In genomic region chr1:115559987-115560386, GRCh38 we compare ENCODE assay signal across 17 cellular contexts.
A peak's percentile ranks its signal among the peaks of the same experiment; 100 is the strongest.
DNase-seq lines count a peak whose midpoint lies in the region.
"Had no signal": no experiment of that assay in that cellular context is flagged by ENCODE, and none has a peak within 500 bp of the region (broad histone marks: within the 10 kb centered on the region; RNA-seq: fewer than 3 reads in every experiment).

No MANE protein-coding gene starts in this region.

- H4K5ac ChIP-seq in mesendoderm (ENCODE audit: low read length) = no peak overlapping the region

- H3K36me3 ChIP-seq in SJCRH30 (no peaks in the 10 kb centered on the region), mesendoderm (ENCODE audit: control insufficient read depth, insufficient read depth, low read length) (no peaks in the 10 kb centered on the region)
- H3K36me3 ChIP-seq: BLaER1 had no signal

- no peak overlapping the region for H2BK15ac ChIP-seq in mesendoderm (replicated peaks; ENCODE audit: low read depth)

- peaks cover 15% of the 10 kb centered on the region for H3K27me3 Mint-ChIP-seq in activated T-helper 1 cell treated with anti-CD3 and anti-CD28 coated beads, Interleukin-12 subunit alpha, Interleukin-12 subunit beta, Interleukin-2, Interleukin-4 antibody, amounts not matched to agents 30 ng/mL and 10 ng/mL and 1 ng/mL, durations not matched to agents 14 hours and 24 hours and 36 hours (ENCODE audit: insufficient read depth)

- no peak overlapping the region for H3K4me3 Mint-ChIP-seq in activated T-helper 1 cell treated with anti-CD3 and anti-CD28 coated beads, Interleukin-12 subunit alpha, Interleukin-12 subunit beta, Interleukin-2, Interleukin-4 antibody, amounts not matched to agents 30 ng/mL and 10 ng/mL and 1 ng/mL, durations not matched to agents 14 hours and 24 hours and 36 hours
- H3K4me3 Mint-ChIP-seq: B cell; CD4-positive, CD25-positive, alpha-beta regulatory T cell; CD8-positive, alpha-beta T cell; H9; HFFc6 had no signal

- H3K27ac Mint-ChIP-seq in activated T-helper 1 cell treated with anti-CD3 and anti-CD28 coated beads, Interleukin-12 subunit alpha, Interleukin-12 subunit beta, Interleukin-2, Interleukin-4 antibody, amounts not matched to agents 30 ng/mL and 10 ng/mL and 1 ng/mL, durations not matched to agents 14 hours and 24 hours and 36 hours = no peak overlapping the region
- H3K27ac Mint-ChIP-seq: B cell; CD4-positive, CD25-positive, alpha-beta regulatory T cell; CD8-positive, alpha-beta T cell; H9; HFFc6 had no signal

- no peak overlapping the region for H3K9ac ChIP-seq in mesendoderm (ENCODE audit: low read length)
- H3K9ac ChIP-seq: BLaER1, GM23248 had no signal

- DNase-seq in ELF-1 (ENCODE audit: low read depth, low spot score) = peak; percentile 31
- peak; percentile 88 to 91 for DNase-seq in SJCRH30
- peak; percentile 40 for DNase-seq in mesendoderm
- no peak for DNase-seq in activated T-helper 1 cell treated with anti-CD3 and anti-CD28 coated beads, Interleukin-12 subunit alpha, Interleukin-12 subunit beta, Interleukin-2, Interleukin-4 antibody, amounts not matched to agents 30 ng/mL and 10 ng/mL and 1 ng/mL, durations not matched to agents 14 hours and 24 hours and 36 hours (ENCODE audit: low spot score)
- DNase-seq in NCI-H69 (lab: John Stamatoyannopoulos, UW) = no peak
- DNase-seq in midbrain (lab: John Stamatoyannopoulos, UW) = no peak
- DNase-seq: CD4-positive, CD25-positive, alpha-beta regulatory T cell; CD8-positive, alpha-beta T cell; DMS 273 treated with DMSO at 0.1 percent for 48 hours; DMS79 treated with DMSO at 0.1 percent for 48 hours; GM23248; H9; HFFc6 had no signal

- intact Hi-C loops in activated T-helper 1 cell treated with anti-CD3 and anti-CD28 coated beads, Interleukin-12 subunit alpha, Interleukin-12 subunit beta, Interleukin-2, Interleukin-4 antibody, amounts not matched to agents 30 ng/mL and 10 ng/mL and 1 ng/mL, durations not matched to agents 14 hours and 24 hours and 36 hours (cut with micrococcal nuclease) = no loop called here

- peak overlapping the region; percentile 78 for H3K27ac ChIP-seq in SJCRH30
- H3K27ac ChIP-seq in mesendoderm (ENCODE audit: low read depth, low read length) = no peak overlapping the region
- H3K27ac ChIP-seq: BLaER1, C4-2B, GM23248 had no signal

- no peaks in the 10 kb centered on the region for H3K79me2 ChIP-seq in mesendoderm (ENCODE audit: control insufficient read depth, insufficient read depth, low read length)

- H3K4me2 ChIP-seq in mesendoderm (ENCODE audit: low read length) = no peak overlapping the region
- H3K4me2 ChIP-seq: BLaER1 had no signal

- H3K9me3 Mint-ChIP-seq in activated T-helper 1 cell treated with anti-CD3 and anti-CD28 coated beads, Interleukin-12 subunit alpha, Interleukin-12 subunit beta, Interleukin-2, Interleukin-4 antibody, amounts not matched to agents 30 ng/mL and 10 ng/mL and 1 ng/mL, durations not matched to agents 14 hours and 24 hours and 36 hours = no peaks in the 10 kb centered on the region
- H3K9me3 Mint-ChIP-seq: H9, HFFc6 had no signal

- no peak overlapping the region for H4K8ac ChIP-seq in mesendoderm (ENCODE audit: low read depth, low read length)

- no peaks in the 10 kb centered on the region for H3K36me3 Mint-ChIP-seq in activated T-helper 1 cell treated with anti-CD3 and anti-CD28 coated beads, Interleukin-12 subunit alpha, Interleukin-12 subunit beta, Interleukin-2, Interleukin-4 antibody, amounts not matched to agents 30 ng/mL and 10 ng/mL and 1 ng/mL, durations not matched to agents 14 hours and 24 hours and 36 hours (ENCODE audit: low read depth)
- H3K36me3 Mint-ChIP-seq: CD4-positive, CD25-positive, alpha-beta regulatory T cell; CD8-positive, alpha-beta T cell had no signal

- no peak overlapping the region for H2BK120ac ChIP-seq in mesendoderm (ENCODE audit: low read depth, low read length)

- no peak overlapping the region for H3K23ac ChIP-seq in mesendoderm (ENCODE audit: low read length)

- no peak overlapping the region for H3K4ac ChIP-seq in mesendoderm (ENCODE audit: low read depth, low read length)

- no peaks in the 10 kb centered on the region for H3K79me1 ChIP-seq in mesendoderm (ENCODE audit: low read length)

- no peaks in the 10 kb centered on the region for H3K4me1 Mint-ChIP-seq in activated T-helper 1 cell treated with anti-CD3 and anti-CD28 coated beads, Interleukin-12 subunit alpha, Interleukin-12 subunit beta, Interleukin-2, Interleukin-4 antibody, amounts not matched to agents 30 ng/mL and 10 ng/mL and 1 ng/mL, durations not matched to agents 14 hours and 24 hours and 36 hours (ENCODE audit: low read depth)
- H3K4me1 Mint-ChIP-seq: B cell; CD4-positive, CD25-positive, alpha-beta regulatory T cell had no signal

- H3K4me3 ChIP-seq in SJCRH30 (no peak overlapping the region), mesendoderm (ENCODE audit: low read length) (no peak overlapping the region)
- H3K4me3 ChIP-seq: BLaER1, GM12878, GM23248 had no signal

- H3K27me3 ChIP-seq in SJCRH30 (no peaks in the 10 kb centered on the region), mesendoderm (ENCODE audit: insufficient read depth, low read length, poor library complexity) (no peaks in the 10 kb centered on the region)
- H3K27me3 ChIP-seq: BLaER1 had no signal

- no peak overlapping the region for H3K18ac ChIP-seq in mesendoderm (ENCODE audit: low read length)

- no peak overlapping the region for H2BK5ac ChIP-seq in mesendoderm (ENCODE audit: low read length)

- no peak overlapping the region for H2AK5ac ChIP-seq in mesendoderm (ENCODE audit: low read length)

- no CpG with 5 or more reads among the region's 8 CpGs for WGBS in mesendoderm (ENCODE audit: extremely low coverage, insufficient coverage, low lambda C conversion rate)

- H3K56ac ChIP-seq in mesendoderm (ENCODE audit: low read length) = no peak overlapping the region

- H3K4me1 ChIP-seq in SJCRH30 (peaks cover 22% of the 10 kb centered on the region), mesendoderm (ENCODE audit: control insufficient read depth, low read depth, low read length) (no peaks in the 10 kb centered on the region)
- H3K4me1 ChIP-seq: BLaER1 had no signal

- no peaks in the 10 kb centered on the region; the same call in 1 of the 2 replicates for H3K9me3 ChIP-seq in SJCRH30 (replicated peaks)
- H3K9me3 ChIP-seq: BLaER1 had no signal

Comparison
In these comparisons a context has a peak if more than half of its experiments do, and no peak if none do; other contexts are left out.
1. DNase-seq: peak in ELF-1 (single experiment), SJCRH30 (2 of 2) and mesendoderm (single experiment); none in activated T-helper 1 cell treated with anti-CD3 and anti-CD28 coated beads, Interleukin-12 subunit alpha, Interleukin-12 subunit beta, Interleukin-2, Interleukin-4 antibody, amounts not matched to agents 30 ng/mL and 10 ng/mL and 1 ng/mL, durations not matched to agents 14 hours and 24 hours and 36 hours (single experiment), NCI-H69 (single experiment) and midbrain (single experiment).